In genomic region chr1:233912909-233913308, GRCh38 we compare ENCODE assay signal across 34 cellular contexts. TPM values are rescaled to one million over a fixed set of nuclear protein-coding genes. Genes with fewer than 3 reads are reported as not detected.
"Had no signal": no experiment of that assay in that cellular context is flagged by ENCODE, and none has a peak within 500 bp of the region (broad histone marks: within the 10 kb centered on the region; RNA-seq: fewer than 3 reads in every experiment).

No MANE protein-coding gene starts in this region.

- DNase-seq: activated CD4-positive, alpha-beta T cell treated with anti-CD3 and anti-CD28 coated beads for 48 hours; activated CD4-positive, alpha-beta T cell treated with anti-CD3 and anti-CD28 coated beads, Interleukin-2, amount 50 U/mL, for 48 hours; activated CD8-positive, alpha-beta memory T cell treated with anti-CD3 and anti-CD28 coated beads for 24 hours; activated effector memory CD4-positive, alpha-beta T cell treated with anti-CD3 and anti-CD28 coated beads, Interleukin-2, amount 50 U/mL, for 16 hours; activated naive CD4-positive, alpha-beta T cell treated with anti-CD3 and anti-CD28 coated beads for 36 hours; activated naive CD8-positive, alpha-beta T cell treated with anti-CD3 and anti-CD28 coated beads for 36 hours; activated T-cell treated with anti-CD3 and anti-CD28 coated beads, Interleukin-2, amount 50 U/mL, for 1 hour; adrenal gland; brain microvascular endothelial cell; dorsolateral prefrontal cortex; effector memory CD8-positive, alpha-beta T cell; erythroblast; kidney; left colon; natural killer cell; occipital lobe; psoas muscle; sigmoid colon; small intestine; stimulated activated CD4-positive, alpha-beta T cell treated with anti-CD3 and anti-CD28 coated beads, Interleukin-4, amount 100 ng/mL, for 24 hours; T1000; trophoblast cell; uterus; WERI-Rb-1 had no signal

- H3K27ac ChIP-seq: adrenal gland, ascending aorta, brain microvascular endothelial cell, coronary artery, dorsolateral prefrontal cortex, gastroesophageal sphincter, hepatocyte, neural progenitor cell, parathyroid adenoma, psoas muscle, sigmoid colon, thoracic aorta, uterus, WERI-Rb-1 had no signal

- H3K4me1 ChIP-seq: adrenal gland, ascending aorta, gastroesophageal sphincter, neural progenitor cell, parathyroid adenoma, psoas muscle, sigmoid colon, uterus had no signal

- H3K9me3 ChIP-seq: adrenal gland, ascending aorta, gastroesophageal sphincter, psoas muscle, sigmoid colon, thoracic aorta, uterus had no signal

- H3K36me3 ChIP-seq: adrenal gland, ascending aorta, brain microvascular endothelial cell, gastroesophageal sphincter, neural progenitor cell, sigmoid colon, thoracic aorta, uterus, WERI-Rb-1 had no signal

- H3K27me3 ChIP-seq: adrenal gland, ascending aorta, brain microvascular endothelial cell, neural progenitor cell, sigmoid colon, uterus had no signal

- ATAC-seq: activated CD4-positive, CD25-positive, alpha-beta regulatory T cell treated with anti-CD3 and anti-CD28 coated beads, Interleukin-2, amount 50 U/mL, for 24 hours; effector memory CD8-positive, alpha-beta T cell; gastroesophageal sphincter; left colon; natural killer cell; psoas muscle; stimulated activated effector memory CD8-positive, alpha-beta T cell treated with anti-CD3 and anti-CD28 coated beads, Interleukin-12 subunit alpha, Interleukin-12 subunit beta, amount 100 ng/mL, for 72 hours had no signal

- H3K4me3 ChIP-seq: adrenal gland, ascending aorta, coronary artery, dorsolateral prefrontal cortex, gastroesophageal sphincter, hepatocyte, neural progenitor cell, psoas muscle, sigmoid colon, thoracic aorta, uterus had no signal

- H3K4me2 ChIP-seq: hepatocyte, neural progenitor cell had no signal

- FAIRE-seq: kidney, small intestine had no signal

RNA-seq across cellular contexts. Expression of gene SLC35F3, which starts 8.4 kb away (rescaled TPM):
- total RNA-seq: activated naive CD4-positive, alpha-beta T cell treated with anti-CD3 and anti-CD28 coated beads for 36 hours; cardiac septum; natural killer cell; thoracic aorta had no signal
